ENCODE assay signal across 11 cellular contexts in genomic region chr1:158045639-158046038, GRCh38. TPM values are rescaled to one million over a fixed set of nuclear protein-coding genes. Genes with fewer than 3 reads are reported as not detected.
A peak's percentile ranks its signal among the peaks of the same experiment; 100 is the strongest.
DNase-seq lines count a peak whose midpoint lies in the region; ATAC-seq, FAIRE-seq and TF ChIP-seq lines count a peak whose summit lies in the region.
"Had no signal": no experiment of that assay in that cellular context is flagged by ENCODE, and none has a peak within 500 bp of the region (broad histone marks: within the 10 kb centered on the region; RNA-seq: fewer than 3 reads in every experiment).

No MANE protein-coding gene starts in this region.

- H3K4me1 Mint-ChIP-seq in WTC11: peaks cover 41% of the 10 kb centered on the region

- no peaks in the 10 kb centered on the region for H3K4me1 ChIP-seq in pancreas

- H3K27ac Mint-ChIP-seq in WTC11: peak overlapping the region; percentile 67

- CTCF ChIA-PET in WTC11 (lab: Charles Lee): interaction anchor here (0.8 to 2.4 kb wide), 8 partner anchors 8 to 76 kb away, joined by 3 to 8 read pairs (median 6); no protein-coding TSS in a partner anchor

- ATAC-seq in WTC11: peak; percentile 81
- ATAC-seq in pancreas: peak in 3 of 4 donors; percentile 32 to 70 (median 61)

- TF ChIP-seq CTCF in WTC11 (IDR thresholded peaks at IDR 0.05): no peak
- TF ChIP-seq CTCF in pancreas (IDR thresholded peaks at IDR 0.05): no peak

- H3K36me3 Mint-ChIP-seq in WTC11: peaks cover 8% of the 10 kb centered on the region; the same call in 1 of the 2 replicates

- no peaks in the 10 kb centered on the region for H3K27me3 ChIP-seq in pancreas
- H3K27me3 ChIP-seq: ovary had no signal

- POLR2A ChIA-PET in WTC11 (lab: Charles Lee): interaction anchor here (0.8 kb wide), 1 partner anchor 26 kb away, joined by 3 read pairs; no protein-coding TSS in a partner anchor

- H3K9me3 ChIP-seq in pancreas: no peaks in the 10 kb centered on the region
- H3K9me3 ChIP-seq: ovary had no signal

- no peaks in the 10 kb centered on the region for H3K27me3 Mint-ChIP-seq in WTC11 (ENCODE audit: low read depth)

- DNase-seq in GM03348 (ENCODE audit: low spot score) (peak; percentile 67), WTC11 (ENCODE audit: low spot score) (no peak), glomerular visceral epithelial cell (ENCODE audit: extremely low spot score) (peak; percentile 72), pancreas (no peak), ureter (ENCODE audit: low spot score) (no peak), DMS79 (lab: John Stamatoyannopoulos, UW) (no peak)
- DNase-seq in activated CD4-positive, alpha-beta T cell treated with anti-CD3 and anti-CD28 coated beads for 1 hour: no peak
- no peak for DNase-seq in activated CD4-positive, alpha-beta T cell treated with anti-CD3 and anti-CD28 coated beads, Interleukin-2, amount 50 U/mL, for 48 hours
- DNase-seq: hippocampal formation, NCI-H187 had no signal

- WGBS in pancreas, 2 donors: 3 to 8% methylated on average over 2 of the region's 2 CpGs

- no peaks in the 10 kb centered on the region for H3K36me3 ChIP-seq in pancreas
- H3K36me3 ChIP-seq: ovary had no signal

- intact Hi-C loops in pancreas (cut with DNase I): no loop called here

- peaks cover 5% of the 10 kb centered on the region for H3K9me3 Mint-ChIP-seq in WTC11

- no peak overlapping the region for H3K4me3 ChIP-seq in pancreas
- H3K4me3 ChIP-seq: ovary had no signal

- FAIRE-seq in pancreas (lab: Jason Lieb, UNC): no peak

- no peak overlapping the region for H3K27ac ChIP-seq in pancreas
- H3K27ac ChIP-seq: ovary had no signal

- no peak overlapping the region for H3K4me3 Mint-ChIP-seq in WTC11

TF ChIP-seq in WTC11, 78 proteins besides CTCF, POLR2A, EP300 and RAD21:
- TF ChIP-seq USF1 (CRISPR knock-in tag; IDR thresholded peaks at IDR 0.05): peak; percentile 78
- no peak for TF ChIP-seq FOXJ3 (CRISPR knock-in tag; IDR thresholded peaks at IDR 0.05; ENCODE audit: borderline replicate concordance)
- TF ChIP-seq USF2 (CRISPR knock-in tag; IDR thresholded peaks at IDR 0.05): peak; percentile 85
TF ChIP-seq in WTC11: peak in this region for 2.

RNA-seq across cellular contexts. Expression of gene KIRREL1, which starts 52.2 kb away (rescaled TPM):
- 32.8 to 42.4 TPM (median 32.9 TPM) in 3 replicates for total RNA-seq in WTC11 (2021)
- total RNA-seq in pancreas: 10 to 100 TPM in 1 of 6 donors, 1 to 10 TPM in 5; 1.9 to 13.0 (median 4.9) TPM
- 1 to 10 TPM; 2.5 to 3.8 TPM for polyA plus RNA-seq in pancreas
- 19.7 TPM for total RNA-seq in ureter

Comparison
In these comparisons a context has a peak if more than half of its experiments do, and no peak if none do; other contexts are left out.
1. DNase-seq: peak in GM03348 (single experiment) and glomerular visceral epithelial cell (single experiment); none in WTC11 (single experiment), pancreas (0 of 6), activated CD4-positive, alpha-beta T cell treated with anti-CD3 and anti-CD28 coated beads for 1 hour (single experiment), ureter (single experiment), activated CD4-positive, alpha-beta T cell treated with anti-CD3 and anti-CD28 coated beads, Interleukin-2, amount 50 U/mL, for 48 hours (0 of 2) and DMS79 (single experiment).